8 cellular contexts compared by ENCODE assay signal in the genomic region with DNA sequence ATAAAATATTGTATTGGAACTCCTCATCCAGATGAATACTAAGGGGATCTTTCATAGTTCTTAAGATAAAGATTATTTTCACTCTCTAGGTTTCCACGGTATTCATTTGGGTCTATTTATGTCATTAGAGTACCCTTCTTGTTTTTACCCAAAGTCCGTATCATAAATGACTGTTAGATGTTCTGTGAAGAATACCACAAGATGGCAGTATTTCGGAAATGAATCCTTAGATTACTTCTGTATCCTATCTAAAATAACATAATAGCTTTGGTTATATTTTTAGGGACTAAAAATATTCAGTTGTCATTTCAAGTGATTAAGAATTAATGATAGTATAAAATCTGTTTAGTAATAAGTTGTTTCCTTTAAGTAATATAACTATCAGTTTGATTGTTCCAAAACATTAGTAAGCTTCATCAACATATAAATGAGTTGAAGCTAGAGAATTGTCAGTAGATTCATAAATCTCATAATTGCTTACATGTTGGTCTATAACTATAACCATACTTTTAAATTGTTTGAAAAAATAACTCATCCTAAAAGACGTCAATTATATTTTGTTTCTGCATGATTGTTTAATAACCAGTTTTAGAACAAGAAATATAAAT.
A peak's percentile ranks its signal among the peaks of the same experiment; 100 is the strongest.
DNase-seq lines count a peak whose midpoint lies in the region; ATAC-seq and TF ChIP-seq lines count a peak whose summit lies in the region.

No MANE protein-coding gene starts in this region.

- peaks cover 4% of the 10 kb centered on the region for H3K27me3 Mint-ChIP-seq in brain
- no peaks in the 10 kb centered on the region for H3K27me3 Mint-ChIP-seq in naive thymus-derived CD8-positive, alpha-beta T cell

- H3K9me3 Mint-ChIP-seq in brain, result no peaks in the 10 kb centered on the region
- peaks cover 0 to 7% (median 0%) of the 10 kb centered on the region in 9 donors for H3K9me3 Mint-ChIP-seq in naive thymus-derived CD8-positive, alpha-beta T cell

- intact Hi-C loops in spleen (cut with DNase I; ENCODE audit: low total_unique reads), result no loop called here

- no peaks in the 10 kb centered on the region for H3K27me3 ChIP-seq in spleen (replicated peaks in 1 of 7)

- H3K36me3 ChIP-seq in spleen, result no peaks in the 10 kb centered on the region

- no peaks in the 10 kb centered on the region for H3K4me1 ChIP-seq in spleen

- 28 to 39% (median 28%) methylated on average over 4 of the region's 4 CpGs for whole genome bisulfite sequencing in spleen, 5 donors

- peak; percentile 91 for ATAC-seq in HG02870 (IDR thresholded peaks at IDR 0.05; ENCODE audit: unreplicated experiment)
- no peak for ATAC-seq in naive thymus-derived CD8-positive, alpha-beta T cell

- peak; percentile 36 for TF ChIP-seq CTCF in GM13976 (IDR thresholded peaks at IDR 0.05; ENCODE audit: borderline replicate concordance, control extremely low read depth, extremely low read depth, insufficient read depth, missing control alignments)
- peak; percentile 67 to 75 for TF ChIP-seq CTCF in brain (conservative IDR thresholded peaks at IDR 0.05)
- peak in 4 of 11 experiments; percentile 7 to 26 (median 16) for TF ChIP-seq CTCF in spleen (IDR thresholded peaks at IDR 0.05 in 8 of 11, conservative IDR thresholded peaks at IDR 0.05 in 3 of 11)

- no peak overlapping the region for H3K4me3 Mint-ChIP-seq in brain
- H3K4me3 Mint-ChIP-seq in naive thymus-derived CD8-positive, alpha-beta T cell, result no peak overlapping the region

- in situ Hi-C loops in GM13976 (cut with MboI; ENCODE audit: low sequenced_read_pairs, unreplicated experiment), result loop anchor here (25.0 kb wide), 2 partner anchors 327 to 802 kb away; a partner anchor contains a TSS

- peak; percentile 12 for DNase-seq in GM13976 (ENCODE audit: low spot score)
- peak; percentile 53 for DNase-seq in NCI-H2227 (lab: John Stamatoyannopoulos, UW; ENCODE audit: unreplicated experiment)
- DNase-seq in medulla oblongata (ENCODE audit: extremely low spot score), result peak; percentile 61
- DNase-seq in 8988T, result no peak
- DNase-seq in spleen, result no peak
- no peak for DNase-seq in naive thymus-derived CD8-positive, alpha-beta T cell

- no peak for TF ChIP-seq POLR2A in spleen (IDR thresholded peaks at IDR 0.05)

- no peak overlapping the region for H3K27ac ChIP-seq in spleen

- H3K4me1 Mint-ChIP-seq in brain, result peaks cover 15% of the 10 kb centered on the region
- H3K4me1 Mint-ChIP-seq in naive thymus-derived CD8-positive, alpha-beta T cell, result no peaks in the 10 kb centered on the region

- H3K9me3 ChIP-seq in spleen, result no peaks in the 10 kb centered on the region

- H3K4me3 ChIP-seq in spleen, result no peak overlapping the region

- H3K36me3 Mint-ChIP-seq in brain, result no peaks in the 10 kb centered on the region
- H3K36me3 Mint-ChIP-seq in naive thymus-derived CD8-positive, alpha-beta T cell, result no peaks in the 10 kb centered on the region

- peak overlapping the region in 1 of 5 experiments; percentile 39 for H3K27ac Mint-ChIP-seq in brain
- no peak overlapping the region for H3K27ac Mint-ChIP-seq in naive thymus-derived CD8-positive, alpha-beta T cell

- POLR2A ChIA-PET in naive thymus-derived CD8-positive, alpha-beta T cell (lab: Charles Lee), result no interaction called here

Comparison
In these comparisons a context has a peak if more than half of its experiments do, and no peak if none do; other contexts are left out.
1. DNase-seq: peak in GM13976 (single experiment), NCI-H2227 (single experiment) and medulla oblongata (single experiment); none in 8988T (single experiment), spleen (single experiment) and naive thymus-derived CD8-positive, alpha-beta T cell (0 of 10).